9 cellular contexts compared by ENCODE assay signal in genomic region chr17:73291260-73291801, GRCh38. TPM values are rescaled to one million over a fixed set of nuclear protein-coding genes. Genes with fewer than 3 reads are reported as not detected.
DNase-seq lines count a peak whose midpoint lies in the region; ATAC-seq, FAIRE-seq and TF ChIP-seq lines count a peak whose summit lies in the region.
"Had no signal": no experiment of that assay in that cellular context is flagged by ENCODE, and none has a peak within 500 bp of the region (broad histone marks: within the 10 kb centered on the region; RNA-seq: fewer than 3 reads in every experiment).

No MANE protein-coding gene starts in this region.

- no peak for TF ChIP-seq POLR2A in testis (IDR thresholded peaks at IDR 0.05)

- peak; percentile 85 for ATAC-seq in GM21619 (IDR thresholded peaks at IDR 0.05; ENCODE audit: unreplicated experiment)

- intact Hi-C loops in ascending aorta (cut with DNase I): loop anchor here (5.0 kb wide), 4 partner anchors 51 to 1141 kb away; partner anchors contain the start of genes COG1 and GPRC5C
- intact Hi-C loops in testis (cut with DNase I; ENCODE audit: low total_unique reads): no loop called here

- H3K27me3 ChIP-seq in ascending aorta (no peaks in the 10 kb centered on the region), kidney epithelial cell (ENCODE audit: control insufficient read depth, insufficient read depth, low read length) (no peaks in the 10 kb centered on the region), testis (no peaks in the 10 kb centered on the region)

- no peak for FAIRE-seq in D721Med (lab: Jason Lieb, UNC)

- peaks cover 34 to 82% of the 10 kb centered on the region in 2 donors for H3K4me1 ChIP-seq in ascending aorta
- peaks cover 80% of the 10 kb centered on the region for H3K4me1 ChIP-seq in testis

- TF ChIP-seq CTCF in ascending aorta (IDR thresholded peaks at IDR 0.05) (no peak), kidney epithelial cell (IDR thresholded peaks at IDR 0.05; ENCODE audit: insufficient read depth, low read length, poor library complexity, severe bottlenecking) (no peak), testis (IDR thresholded peaks at IDR 0.05) (no peak), D721Med (IDR thresholded peaks at IDR 0.05; ENCODE audit: insufficient read depth, missing control alignments) (no peak)

- DNase-seq in HT-29 (ENCODE audit: low spot score): peak; percentile 80
- DNase-seq in ascending aorta (ENCODE audit: low spot score in 2 of 2): peak; percentile 50 to 93
- peak; percentile 70 for DNase-seq in kidney epithelial cell (ENCODE audit: low read depth)
- no peak for DNase-seq in testis
- DNase-seq in D721Med (ENCODE audit: insufficient read length, low spot score): no peak
- DNase-seq in cerebellum (ENCODE audit: low spot score): no peak

- peak overlapping the region; percentile 23; the same call in 1 of the 2 replicates for H3K4me3 ChIP-seq in GM08714 (ENCODE audit: low read length)
- peak overlapping the region; percentile 36 to 42 for H3K4me3 ChIP-seq in ascending aorta
- no peak overlapping the region for H3K4me3 ChIP-seq in kidney epithelial cell (ENCODE audit: low read depth, low read length)
- H3K4me3 ChIP-seq in testis: no peak overlapping the region
- H3K4me3 ChIP-seq: SK-N-MC had no signal

- WGBS in testis, 2 donors: 42 to 67% methylated on average over 6 to 8 of the region's 8 CpGs

- H3K27ac ChIP-seq in ascending aorta (peak overlapping the region; percentile 96 to 99), testis (peak overlapping the region; percentile 81 to 90)
- H3K27ac ChIP-seq: SK-N-MC had no signal

- H3K36me3 ChIP-seq in ascending aorta (peaks cover 0 to under 1% of the 10 kb centered on the region in 2 donors), kidney epithelial cell (ENCODE audit: control insufficient read depth, insufficient read depth, low read length) (no peaks in the 10 kb centered on the region), testis (ENCODE audit: low read depth, missing control alignments) (no peaks in the 10 kb centered on the region)

- no peaks in the 10 kb centered on the region for H3K9me3 ChIP-seq in ascending aorta
- H3K9me3 ChIP-seq in testis: no peaks in the 10 kb centered on the region

RNA-seq across cellular contexts. Expression of gene CDC42EP4, which starts 20.5 kb away (rescaled TPM):
- total RNA-seq in HT-29 (2014; rRNA removed; shearing (Covaris generic)): 98.2 and 109 TPM in 2 replicates
- 104 TPM for total RNA-seq in ascending aorta
- total RNA-seq in kidney epithelial cell: 41.9 and 43.3 TPM in 2 replicates
- total RNA-seq in testis: 100 to 1,000 TPM; 103 to 140 TPM
- polyA plus RNA-seq in testis (ENCODE audit: insufficient read depth, low read depth, low replicate concordance): 55.9 TPM
- 79.6 TPM for total RNA-seq in cerebellum

RNA-seq across cellular contexts. Expression of gene CPSF4L, which starts 29.7 kb away (rescaled TPM):
- 0.13 TPM in 1 of 2 replicates, not detected in the other for total RNA-seq in HT-29 (2014; rRNA removed; shearing (Covaris generic))
- total RNA-seq in ascending aorta (not detected), kidney epithelial cell (not detected in 2 replicates), testis (under 1 TPM in 1 of 2 donors, not detected in 1; 0.94 TPM), cerebellum (not detected)
- polyA plus RNA-seq in testis (ENCODE audit: insufficient read depth, low read depth, low replicate concordance): 0.79 TPM

Comparison
In these comparisons a context has a peak if more than half of its experiments do, and no peak if none do; other contexts are left out.
1. H3K4me3 ChIP-seq: peak in GM08714 (single experiment) and ascending aorta (2 of 2); none in kidney epithelial cell (single experiment) and testis (0 of 2).
2. DNase-seq: peak in HT-29 (single experiment), ascending aorta (2 of 2) and kidney epithelial cell (single experiment); none in testis (single experiment), D721Med (single experiment) and cerebellum (single experiment).